29 cellular contexts compared by ENCODE assay signal in genomic region chr3:157259825-157260224, GRCh38.
"Had no signal": no experiment of that assay in that cellular context is flagged by ENCODE, and none has a peak within 500 bp of the region (broad histone marks: within the 10 kb centered on the region; RNA-seq: fewer than 3 reads in every experiment).

No MANE protein-coding gene starts in this region.

- H3K27ac Mint-ChIP-seq: stimulated activated effector memory CD8-positive, alpha-beta T cell treated with anti-CD3 and anti-CD28 coated beads, Interleukin-12 subunit alpha, Interleukin-12 subunit beta, amount 100 ng/mL, for 72 hours; stimulated activated memory B cell treated with anti-CD40 and anti-IgM and Interleukin-4, amounts not matched to agents 10 μg/mL and 1 μg/mL and 100 μg/mL, for 72 hours; stimulated activated naive B cell treated with anti-CD40 and anti-IgM and Interleukin-4, amounts not matched to agents 10 μg/mL and 1 μg/mL and 100 μg/mL, for 72 hours; stimulated activated naive CD8-positive, alpha-beta T cell treated with anti-CD3 and anti-CD28 coated beads, Interleukin-15, amount 100 ng/mL, for 72 hours; stimulated activated naive CD8-positive, alpha-beta T cell treated with anti-CD3 and anti-CD28 coated beads, Interleukin-15, Interleukin-2, amounts not matched to agents 100 ng/mL and 50 ng/mL, for 24 hours; type B pancreatic cell had no signal

- DNase-seq: stimulated activated CD4-positive, alpha-beta T cell treated with anti-CD3 and anti-CD28 coated beads, Interleukin-2, amount 100 ng/mL, for 48 hours; stimulated activated CD4-positive, alpha-beta T cell treated with anti-CD3 and anti-CD28 coated beads, Interleukin-4, amount 100 ng/mL, for 1 hour; stimulated activated CD4-positive, alpha-beta T cell treated with anti-CD3 and anti-CD28 coated beads, Interleukin-4, amount 100 ng/mL, for 24 hours; stimulated activated CD4-positive, alpha-beta T cell treated with anti-CD3 and anti-CD28 coated beads, Interleukin-4, amount 100 ng/mL, for 4 hours; stimulated activated CD8-positive, alpha-beta memory T cell treated with anti-CD3 and anti-CD28 coated beads, Interleukin-4, amount 100 ng/mL, for 48 hours; stimulated activated naive B cell treated with anti-CD40 and anti-IgM and Interleukin-4, amounts not matched to agents 10 μg/mL and 1 μg/mL and 100 μg/mL, for 72 hours; stimulated activated naive CD4-positive, alpha-beta T cell; stimulated activated naive CD4-positive, alpha-beta T cell treated with Interleukin-2 at 50 U/mL for 16 hours; stimulated activated naive CD8-positive, alpha-beta T cell treated with anti-CD3 and anti-CD28 coated beads, Interleukin-15, amount 100 ng/mL, for 72 hours; stimulated activated naive CD8-positive, alpha-beta T cell treated with anti-CD3 and anti-CD28 coated beads, Interleukin-15, Interleukin-2, amounts not matched to agents 100 U/mL and 50 U/mL, for 24 hours; stomach; substantia nigra; testis; thyroid gland; tibial artery; transverse colon; trophoblast cell; upper lobe of left lung; upper lobe of right lung; uterus had no signal

- ATAC-seq: stimulated activated effector memory CD8-positive, alpha-beta T cell treated with anti-CD3 and anti-CD28 coated beads, Interleukin-12 subunit alpha, Interleukin-12 subunit beta, amount 100 ng/mL, for 72 hours; stimulated activated memory B cell treated with anti-CD40 and anti-IgM and Interleukin-4, amounts not matched to agents 10 μg/mL and 1 μg/mL and 100 μg/mL, for 72 hours; stimulated activated naive B cell treated with anti-CD40 and anti-IgM and Interleukin-4, amounts not matched to agents 10 μg/mL and 1 μg/mL and 100 μg/mL, for 72 hours; stimulated activated naive CD8-positive, alpha-beta T cell treated with anti-CD3 and anti-CD28 coated beads, Interleukin-15, amount 100 ng/mL, for 72 hours; stimulated activated naive CD8-positive, alpha-beta T cell treated with anti-CD3 and anti-CD28 coated beads, Interleukin-15, Interleukin-2, amounts not matched to agents 100 U/mL and 50 U/mL, for 24 hours; upper lobe of right lung had no signal

- H3K4me3 ChIP-seq: stomach, suprapubic skin, testis, thoracic aorta, thyroid gland, tibial artery, tibial nerve, transverse colon, upper lobe of left lung, upper lobe of right lung, uterus, vagina had no signal

- H3K27me3 ChIP-seq: stomach, suprapubic skin, testis, thyroid gland, tibial artery, tibial nerve, transverse colon, upper lobe of left lung, upper lobe of right lung, uterus, vagina had no signal

- H3K9me3 Mint-ChIP-seq: stimulated activated effector memory CD8-positive, alpha-beta T cell treated with anti-CD3 and anti-CD28 coated beads, Interleukin-12 subunit alpha, Interleukin-12 subunit beta, amount 100 ng/mL, for 72 hours; stimulated activated memory B cell treated with anti-CD40 and anti-IgM and Interleukin-4, amounts not matched to agents 10 μg/mL and 1 μg/mL and 100 μg/mL, for 72 hours; stimulated activated naive B cell treated with anti-CD40 and anti-IgM and Interleukin-4, amounts not matched to agents 10 μg/mL and 1 μg/mL and 100 μg/mL, for 72 hours; stimulated activated naive CD8-positive, alpha-beta T cell treated with anti-CD3 and anti-CD28 coated beads, Interleukin-15, Interleukin-2, amounts not matched to agents 100 ng/mL and 50 ng/mL, for 24 hours; type B pancreatic cell had no signal

- H3K36me3 ChIP-seq: stomach, suprapubic skin, thoracic aorta, thyroid gland, tibial artery, tibial nerve, transverse colon, upper lobe of left lung, upper lobe of right lung, uterus, vagina had no signal

- H3K36me3 Mint-ChIP-seq: stimulated activated effector memory CD8-positive, alpha-beta T cell treated with anti-CD3 and anti-CD28 coated beads, Interleukin-12 subunit alpha, Interleukin-12 subunit beta, amount 100 ng/mL, for 72 hours; stimulated activated memory B cell treated with anti-CD40 and anti-IgM and Interleukin-4, amounts not matched to agents 10 μg/mL and 1 μg/mL and 100 μg/mL, for 72 hours; type B pancreatic cell had no signal

- H3K4me3 Mint-ChIP-seq: stimulated activated effector memory CD8-positive, alpha-beta T cell treated with anti-CD3 and anti-CD28 coated beads, Interleukin-12 subunit alpha, Interleukin-12 subunit beta, amount 100 ng/mL, for 72 hours; stimulated activated memory B cell treated with anti-CD40 and anti-IgM and Interleukin-4, amounts not matched to agents 10 μg/mL and 1 μg/mL and 100 μg/mL, for 72 hours; stimulated activated naive B cell treated with anti-CD40 and anti-IgM and Interleukin-4, amounts not matched to agents 10 μg/mL and 1 μg/mL and 100 μg/mL, for 72 hours; stimulated activated naive CD8-positive, alpha-beta T cell treated with anti-CD3 and anti-CD28 coated beads, Interleukin-15, amount 100 ng/mL, for 72 hours; stimulated activated naive CD8-positive, alpha-beta T cell treated with anti-CD3 and anti-CD28 coated beads, Interleukin-15, Interleukin-2, amounts not matched to agents 100 ng/mL and 50 ng/mL, for 24 hours; type B pancreatic cell had no signal

- H3K4me1 Mint-ChIP-seq: stimulated activated effector memory CD8-positive, alpha-beta T cell treated with anti-CD3 and anti-CD28 coated beads, Interleukin-12 subunit alpha, Interleukin-12 subunit beta, amount 100 ng/mL, for 72 hours; stimulated activated memory B cell treated with anti-CD40 and anti-IgM and Interleukin-4, amounts not matched to agents 10 μg/mL and 1 μg/mL and 100 μg/mL, for 72 hours; stimulated activated naive CD8-positive, alpha-beta T cell treated with anti-CD3 and anti-CD28 coated beads, Interleukin-15, amount 100 ng/mL, for 72 hours had no signal

- H3K9me3 ChIP-seq: stomach, suprapubic skin, testis, thoracic aorta, thyroid gland, tibial artery, tibial nerve, transverse colon, upper lobe of left lung, upper lobe of right lung, uterus, vagina had no signal

- H3K27me3 Mint-ChIP-seq: stimulated activated memory B cell treated with anti-CD40 and anti-IgM and Interleukin-4, amounts not matched to agents 10 μg/mL and 1 μg/mL and 100 μg/mL, for 72 hours; stimulated activated naive B cell treated with anti-CD40 and anti-IgM and Interleukin-4, amounts not matched to agents 10 μg/mL and 1 μg/mL and 100 μg/mL, for 72 hours; stimulated activated naive CD8-positive, alpha-beta T cell treated with anti-CD3 and anti-CD28 coated beads, Interleukin-15, amount 100 ng/mL, for 72 hours; stimulated activated naive CD8-positive, alpha-beta T cell treated with anti-CD3 and anti-CD28 coated beads, Interleukin-15, Interleukin-2, amounts not matched to agents 100 ng/mL and 50 ng/mL, for 24 hours; type B pancreatic cell had no signal

- H3K27ac ChIP-seq: stomach, suprapubic skin, thoracic aorta, thyroid gland, tibial artery, transverse colon, upper lobe of left lung, upper lobe of right lung, uterus, vagina had no signal

- FAIRE-seq: urothelium cell line had no signal

- H3K4me1 ChIP-seq: suprapubic skin, testis, thyroid gland, transverse colon, upper lobe of left lung, upper lobe of right lung, uterus, vagina had no signal
